Comparison of ENCODE assay signal across 8 cellular contexts in genomic region chr2:7007846-7008741, GRCh38.
DNase-seq lines count a peak whose midpoint lies in the region; ATAC-seq and TF ChIP-seq lines count a peak whose summit lies in the region.

No MANE protein-coding gene starts in this region.

- CTCF ChIA-PET in BJ (lab: Yijun Ruan, JAX) (interaction anchor here (0.6 kb wide), 1 partner anchor 90 kb away, joined by 3 read pairs; no protein-coding TSS in a partner anchor), T-cell (lab: Charles Lee) (no interaction called here), OCI-LY7 (lab: Charles Lee; ENCODE audit: unreplicated experiment) (no interaction called here)

- POLR2A ChIA-PET in BJ (lab: Charles Lee) (no interaction called here), T-cell (lab: Charles Lee) (no interaction called here), OCI-LY7 (lab: Charles Lee) (no interaction called here)

- H2BK5ac ChIP-seq in H9 (ENCODE audit: insufficient read length, low read length), result no peak overlapping the region

- DNase-seq in BJ (ENCODE audit: low read depth) (no peak), H9 (no peak), T-cell (peak in 1 of 34 experiments; percentile 26), foreskin fibroblast (peak in 1 of 2 donors; percentile 33), ovary (peak; percentile 64 to 83 (median 75)), OCI-LY7 (ENCODE audit: low spot score) (no peak), NCI-H226 (no peak)

- H3K9me3 ChIP-seq in H9 (ENCODE audit: control insufficient read depth, low read depth, low read length) (no peaks in the 10 kb centered on the region), ovary (no peaks in the 10 kb centered on the region), OCI-LY7 (ENCODE audit: low read length) (no peaks in the 10 kb centered on the region)

- TF ChIP-seq POLR2A in ovary (IDR thresholded peaks at IDR 0.05), result no peak

- H3K4me1 Mint-ChIP-seq in H9, result peaks cover 7 to 11% of the 10 kb centered on the region in 2 experiments
- H3K4me1 Mint-ChIP-seq in T-cell, result peaks cover 47 to 65% (median 55%) of the 10 kb centered on the region in 3 donors

- no peaks in the 10 kb centered on the region for H4K20me1 ChIP-seq in H9 (ENCODE audit: control insufficient read depth, insufficient read depth, insufficient read length)
- no peaks in the 10 kb centered on the region for H4K20me1 ChIP-seq in OCI-LY7 (ENCODE audit: insufficient read depth, low read length)

- no peak overlapping the region for H4K5ac ChIP-seq in H9 (ENCODE audit: insufficient read length, low read depth, low read length)

- no peak overlapping the region for H2BK120ac ChIP-seq in H9 (ENCODE audit: low read depth, low read length, poor library complexity, severe bottlenecking)

- H3K27me3 ChIP-seq in BJ (ENCODE audit: control insufficient read depth, insufficient read depth, low read length), result peaks cover 1% of the 10 kb centered on the region; the same call in 1 of the 2 replicates
- H3K27me3 ChIP-seq in H9 (ENCODE audit: insufficient read depth, low read length), result no peaks in the 10 kb centered on the region
- no peaks in the 10 kb centered on the region for H3K27me3 ChIP-seq in ovary

- H3K27ac Mint-ChIP-seq in H9 (peak overlapping the region in 2 of 3 experiments; percentile 68 to 72; a peak in 2 of 7 replicates), T-cell (peak overlapping the region; percentile 13 to 24)

- ATAC-seq in T-cell (replicated peaks in 1 of 4), result peak in 1 of 4 experiments; percentile 26
- no peak for ATAC-seq in GM18858 (IDR thresholded peaks at IDR 0.05; ENCODE audit: unreplicated experiment)

- H3K79me2 ChIP-seq in H9 (ENCODE audit: insufficient read depth, low read length), result no peaks in the 10 kb centered on the region
- no peaks in the 10 kb centered on the region for H3K79me2 ChIP-seq in OCI-LY7 (ENCODE audit: insufficient read depth, low read depth, low read length)

- WGBS in H9 (ENCODE audit: extremely low coverage, insufficient read length, low lambda C conversion rate), result no CpG with 5 or more reads among the region's 24 CpGs
- 41 to 50% (median 47%) methylated on average over 22 to 24 of the region's 24 CpGs for WGBS in ovary, 3 donors

- H3K4me3 Mint-ChIP-seq in H9 (no peak overlapping the region), T-cell (no peak overlapping the region)

- H3K23ac ChIP-seq in H9 (ENCODE audit: insufficient read length, low read depth, low read length), result no peak overlapping the region

- H3K4me3 ChIP-seq in BJ (ENCODE audit: low read depth, low read length) (no peak overlapping the region), foreskin fibroblast (ENCODE audit: low read depth in 1 of 2, low read length in 2 of 2) (no peak overlapping the region), ovary (no peak overlapping the region), OCI-LY7 (ENCODE audit: low read depth, low read length, poor library complexity, severe bottlenecking) (no peak overlapping the region)

- H2BK12ac ChIP-seq in H9 (ENCODE audit: insufficient read length, low read depth, low read length), result no peak overlapping the region

- H2AFZ ChIP-seq in H9 (ENCODE audit: low read length) (no peak overlapping the region), OCI-LY7 (ENCODE audit: low read length) (no peak overlapping the region)

- no peak overlapping the region for H2BK15ac ChIP-seq in H9 (ENCODE audit: low read depth, low read length)

- no peak overlapping the region for H3K27ac ChIP-seq in H9 (ENCODE audit: insufficient read length, low read depth, low read length)
- H3K27ac ChIP-seq in ovary, result peak overlapping the region; percentile 55 to 58
- no peak overlapping the region for H3K27ac ChIP-seq in OCI-LY7 (ENCODE audit: low read depth, low read length, poor library complexity, severe bottlenecking)

- H2AK5ac ChIP-seq in H9 (ENCODE audit: insufficient read length, low read length), result no peak overlapping the region

- H3K9me3 Mint-ChIP-seq in H9, result no peaks in the 10 kb centered on the region
- no peaks in the 10 kb centered on the region for H3K9me3 Mint-ChIP-seq in T-cell

- H3K27me3 Mint-ChIP-seq in H9 (ENCODE audit: low read depth) (no peaks in the 10 kb centered on the region), T-cell (no peaks in the 10 kb centered on the region)

- no peaks in the 10 kb centered on the region for H3K23me2 ChIP-seq in H9 (ENCODE audit: insufficient read length, low read depth, low read length, poor library complexity, severe bottlenecking)

- H3K56ac ChIP-seq in H9 (ENCODE audit: insufficient read length, low read depth, low read length), result no peak overlapping the region

- H3K9ac ChIP-seq in H9 (ENCODE audit: extremely low read depth, insufficient read length, low read length), result no peak overlapping the region

- intact Hi-C loops in ovary (cut with DNase I), result no loop called here
- intact Hi-C loops in OCI-LY7 (cut with micrococcal nuclease; ENCODE audit: unreplicated experiment), result no loop called here

- no peak overlapping the region for H2BK20ac ChIP-seq in H9 (ENCODE audit: low read depth, low read length, poor library complexity, severe bottlenecking)

- H3K36me3 Mint-ChIP-seq in H9 (ENCODE audit: insufficient read depth in 1 of 3, low read depth in 3 of 3) (no peaks in the 10 kb centered on the region), T-cell (peaks cover 28% of the 10 kb centered on the region)

- H4K91ac ChIP-seq in H9 (ENCODE audit: insufficient read length, low read depth, low read length), result no peak overlapping the region

- H3K4me2 ChIP-seq in H9 (ENCODE audit: insufficient read depth, insufficient read length, low read length), result no peak overlapping the region
- no peak overlapping the region for H3K4me2 ChIP-seq in OCI-LY7 (ENCODE audit: low read length)

- no peak for TF ChIP-seq EP300 in ovary (IDR thresholded peaks at IDR 0.05)

- H3K4ac ChIP-seq in H9 (ENCODE audit: low read depth, low read length), result no peak overlapping the region

- no peaks in the 10 kb centered on the region for H3K79me1 ChIP-seq in H9 (ENCODE audit: insufficient read depth, low read depth, low read length, poor library complexity, severe bottlenecking)

- no peak overlapping the region for H4K8ac ChIP-seq in H9 (replicated peaks; ENCODE audit: insufficient read length, low read depth, low read length)

- BruUV-seq in OCI-LY7 (replicated peaks; lab: Mats Ljungman, UMichigan), result no TSS peak

- H3K36me3 ChIP-seq in BJ (ENCODE audit: control insufficient read depth, insufficient read depth, low read length) (no peaks in the 10 kb centered on the region), ovary (no peaks in the 10 kb centered on the region), OCI-LY7 (ENCODE audit: insufficient read depth, low read length) (no peaks in the 10 kb centered on the region)

- H3T11ph ChIP-seq in H9 (ENCODE audit: low read length), result no peak overlapping the region

- peaks cover 3% of the 10 kb centered on the region; the same call in 1 of the 2 replicates for H3K4me1 ChIP-seq in H9 (ENCODE audit: insufficient read depth, low read length)
- H3K4me1 ChIP-seq in ovary (ENCODE audit: insufficient read depth), result peaks cover 4% of the 10 kb centered on the region
- no peaks in the 10 kb centered on the region for H3K4me1 ChIP-seq in OCI-LY7 (ENCODE audit: insufficient read depth, low read length, poor library complexity, severe bottlenecking)

- H3K14ac ChIP-seq in H9 (ENCODE audit: insufficient read depth, low read length), result no peak overlapping the region

- no peaks in the 10 kb centered on the region for H3K9me2 ChIP-seq in OCI-LY7 (ENCODE audit: insufficient read depth, low read length)

- H3K18ac ChIP-seq in H9 (ENCODE audit: insufficient read length, low read depth, low read length), result no peak overlapping the region

- TF ChIP-seq CTCF in BJ (IDR thresholded peaks at IDR 0.05; ENCODE audit: insufficient read depth, low read depth, low read length) (0 out of 2 replicates have a peak, but pooled peaks have one; percentile 14), H9 (conservative IDR thresholded peaks at IDR 0.05) (no peak; the same call in 2 of the 3 replicates), foreskin fibroblast (IDR thresholded peaks at IDR 0.05; ENCODE audit: low read depth, low read length) (peak; percentile 17), ovary (IDR thresholded peaks at IDR 0.05) (peak in 2 of 3 donors; percentile 19 to 44), OCI-LY7 (conservative IDR thresholded peaks at IDR 0.05; ENCODE audit: low read length) (no peak)

Comparison
In these comparisons a context has a peak if more than half of its experiments do, and no peak if none do; other contexts are left out.
1. DNase-seq: peak in ovary (5 of 5); none in BJ (single experiment), H9 (single experiment), OCI-LY7 (single experiment) and NCI-H226 (single experiment).
2. CTCF ChIP-seq: peak in BJ (single experiment), foreskin fibroblast (single experiment) and ovary (2 of 3); none in H9 (single experiment) and OCI-LY7 (single experiment).
3. H3K27ac ChIP-seq: peak in ovary (2 of 2); none in H9 (single experiment) and OCI-LY7 (single experiment).